ENCODE assay signal across 1 cellular context in the genomic region with DNA sequence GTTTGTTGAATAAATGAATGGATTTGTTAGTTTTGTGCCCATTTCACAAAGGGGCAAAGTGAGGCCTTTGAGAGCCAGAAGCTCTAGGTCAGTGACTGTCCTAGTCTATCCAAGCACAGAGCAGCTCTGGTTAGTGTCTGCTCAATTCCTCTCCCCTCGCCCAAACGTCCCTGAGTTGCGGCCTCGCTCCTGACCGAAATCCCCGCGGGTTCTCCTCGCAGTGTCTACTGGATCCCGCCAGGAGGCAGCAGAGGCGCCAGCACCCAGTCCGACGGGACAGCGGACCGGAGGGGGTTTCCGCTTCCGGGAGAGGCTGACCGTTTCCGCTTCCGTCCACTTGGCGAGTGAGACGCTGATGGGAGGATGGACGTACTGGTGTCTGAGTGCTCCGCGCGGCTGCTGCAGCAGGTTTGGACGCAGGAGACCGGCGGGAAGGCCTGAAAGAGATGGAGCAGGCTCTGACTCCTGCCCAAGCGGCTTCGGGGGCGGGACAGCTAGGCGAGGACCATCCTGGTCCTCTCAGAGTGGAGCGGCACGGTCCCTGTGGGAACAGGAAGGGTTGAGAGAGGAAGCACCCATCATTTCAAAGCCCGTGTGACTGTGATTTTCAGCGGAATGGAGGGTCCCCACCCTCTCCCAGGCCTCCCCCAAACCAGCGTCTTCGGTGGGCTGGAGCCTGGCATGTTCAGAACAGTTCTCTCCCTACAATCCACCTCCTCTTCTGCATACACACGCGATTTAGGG.
TF ChIP-seq lines count a peak whose summit lies in the region.

Gene RARS1, plus strand, starts transcription at position 336 of the 744 bp plus-strand sequence. Its CDS starts 28 bp downstream, at position 364.

TF ChIP-seq in HepG2, 621 proteins besides CTCF, POLR2A, EP300 and RAD21 (continued from another document and continues in another):
- TF ChIP-seq, protein P1, sequence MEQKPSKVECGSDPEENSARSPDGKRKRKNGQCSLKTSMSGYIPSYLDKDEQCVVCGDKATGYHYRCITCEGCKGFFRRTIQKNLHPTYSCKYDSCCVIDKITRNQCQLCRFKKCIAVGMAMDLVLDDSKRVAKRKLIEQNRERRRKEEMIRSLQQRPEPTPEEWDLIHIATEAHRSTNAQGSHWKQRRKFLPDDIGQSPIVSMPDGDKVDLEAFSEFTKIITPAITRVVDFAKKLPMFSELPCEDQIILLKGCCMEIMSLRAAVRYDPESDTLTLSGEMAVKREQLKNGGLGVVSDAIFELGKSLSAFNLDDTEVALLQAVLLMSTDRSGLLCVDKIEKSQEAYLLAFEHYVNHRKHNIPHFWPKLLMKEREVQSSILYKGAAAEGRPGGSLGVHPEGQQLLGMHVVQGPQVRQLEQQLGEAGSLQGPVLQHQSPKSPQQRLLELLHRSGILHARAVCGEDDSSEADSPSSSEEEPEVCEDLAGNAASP (CRISPR knock-in tag; IDR thresholded peaks at IDR 0.05; ENCODE audit: borderline replicate concordance): peak; percentile 72; the same call in 1 of the 2 replicates
- TF ChIP-seq IKZF1 (IDR thresholded peaks at IDR 0.05) (no peak), TRIM24 (CRISPR knock-in tag; IDR thresholded peaks at IDR 0.05) (no peak), ZNF34 (CRISPR knock-in tag; IDR thresholded peaks at IDR 0.05; ENCODE audit: borderline replicate concordance) (no peak), SMAD3 (CRISPR knock-in tag; IDR thresholded peaks at IDR 0.05) (peak; percentile 82; the same call in 1 of the 2 replicates), EED (CRISPR knock-in tag; IDR thresholded peaks at IDR 0.05) (peak; percentile 87), CEBPG (CRISPR knock-in tag; IDR thresholded peaks at IDR 0.05) (0 out of 2 replicates have a peak, but pooled peaks have one; percentile 21), ZNF383 (CRISPR knock-in tag; IDR thresholded peaks at IDR 0.05; ENCODE audit: borderline replicate concordance) (0 out of 2 replicates have a peak, but pooled peaks have one; percentile 25), KDM2A (CRISPR knock-in tag; IDR thresholded peaks at IDR 0.05; ENCODE audit: borderline replicate concordance, low read depth) (peak; percentile 98), ZNF510 (CRISPR knock-in tag; IDR thresholded peaks at IDR 0.05; ENCODE audit: low read depth) (no peak; the same call in 1 of the 2 replicates), ZNF333 (CRISPR knock-in tag; IDR thresholded peaks at IDR 0.05; ENCODE audit: borderline replicate concordance) (0 out of 2 replicates have a peak, but pooled peaks have one; percentile 48), ZZZ3 (CRISPR knock-in tag; IDR thresholded peaks at IDR 0.05; ENCODE audit: borderline replicate concordance) (peak; percentile 92; the same call in 1 of the 2 replicates), PITX1 (CRISPR knock-in tag; IDR thresholded peaks at IDR 0.05) (peak; percentile 43; the same call in 1 of the 2 replicates), NFYB (CRISPR knock-in tag; IDR thresholded peaks at IDR 0.05) (peak; percentile 31; the same call in 1 of the 2 replicates), IKZF5 (CRISPR knock-in tag; IDR thresholded peaks at IDR 0.05) (peak; percentile 68; the same call in 1 of the 2 replicates), CREM (IDR thresholded peaks at IDR 0.05) (peak; percentile 83), CREM (CRISPR knock-in tag; IDR thresholded peaks at IDR 0.05) (no peak), ZIK1 (CRISPR knock-in tag; IDR thresholded peaks at IDR 0.05; ENCODE audit: borderline replicate concordance, low read depth) (no peak), ZNF7 (CRISPR knock-in tag; IDR thresholded peaks at IDR 0.05) (no peak), ZFP82 (CRISPR knock-in tag; IDR thresholded peaks at IDR 0.05; ENCODE audit: borderline replicate concordance) (no peak), ARHGAP35 (CRISPR knock-in tag; IDR thresholded peaks at IDR 0.05; ENCODE audit: borderline replicate concordance) (no peak), ZNF207 (IDR thresholded peaks at IDR 0.05; ENCODE audit: borderline replicate concordance) (no peak), PAWR (CRISPR knock-in tag; IDR thresholded peaks at IDR 0.05; ENCODE audit: borderline replicate concordance) (no peak; the same call in 1 of the 2 replicates), PHB2 (IDR thresholded peaks at IDR 0.05; ENCODE audit: partially characterized antibody) (no peak), ZNF660 (CRISPR knock-in tag; IDR thresholded peaks at IDR 0.05; ENCODE audit: borderline replicate concordance, low read depth) (no peak), ZSCAN31 (CRISPR knock-in tag; IDR thresholded peaks at IDR 0.05; ENCODE audit: low read depth) (peak; percentile 94), ZNF543 (CRISPR knock-in tag; IDR thresholded peaks at IDR 0.05) (peak; percentile 68; the same call in 1 of the 2 replicates), SMYD3 (CRISPR knock-in tag; IDR thresholded peaks at IDR 0.05) (0 out of 2 replicates have a peak, but pooled peaks have one; percentile 47), ZNF30 (CRISPR knock-in tag; IDR thresholded peaks at IDR 0.05) (no peak), ZNF780A (CRISPR knock-in tag; IDR thresholded peaks at IDR 0.05) (0 out of 2 replicates have a peak, but pooled peaks have one; percentile 68), ZNF33A (CRISPR knock-in tag; IDR thresholded peaks at IDR 0.05; ENCODE audit: borderline replicate concordance) (no peak), ZNF224 (CRISPR knock-in tag; IDR thresholded peaks at IDR 0.05) (peak; percentile 43; the same call in 1 of the 2 replicates), ZNF451 (CRISPR knock-in tag; IDR thresholded peaks at IDR 0.05) (no peak), MEIS2 (CRISPR knock-in tag; IDR thresholded peaks at IDR 0.05) (peak; percentile 70; the same call in 1 of the 2 replicates), MTF2 (CRISPR knock-in tag; IDR thresholded peaks at IDR 0.05; ENCODE audit: borderline replicate concordance) (0 out of 2 replicates have a peak, but pooled peaks have one; percentile 77), IRF1 (CRISPR knock-in tag; IDR thresholded peaks at IDR 0.05; ENCODE audit: low read depth) (no peak), ZNF549 (CRISPR knock-in tag; IDR thresholded peaks at IDR 0.05) (no peak), CERS6 (CRISPR knock-in tag; IDR thresholded peaks at IDR 0.05) (no peak), MAZ (IDR thresholded peaks at IDR 0.05; ENCODE audit: borderline replicate concordance, low read depth, low read length) (peak; percentile 100), MAZ (CRISPR knock-in tag; IDR thresholded peaks at IDR 0.05; ENCODE audit: low read depth) (peak; percentile 100), LBX2 (CRISPR knock-in tag; IDR thresholded peaks at IDR 0.05; ENCODE audit: borderline replicate concordance) (no peak), TGIF2 (CRISPR knock-in tag; IDR thresholded peaks at IDR 0.05) (peak; percentile 81), ZNF317 (CRISPR knock-in tag; IDR thresholded peaks at IDR 0.05) (0 out of 2 replicates have a peak, but pooled peaks have one; percentile 14), KLF13 (CRISPR knock-in tag; IDR thresholded peaks at IDR 0.05) (no peak), MAFK (conservative IDR thresholded peaks at IDR 0.05 in 1 of 2, IDR thresholded peaks at IDR 0.05 in 1 of 2; ENCODE audit: low read length in 2 of 2) (no peak)
- TF ChIP-seq, protein P2, sequence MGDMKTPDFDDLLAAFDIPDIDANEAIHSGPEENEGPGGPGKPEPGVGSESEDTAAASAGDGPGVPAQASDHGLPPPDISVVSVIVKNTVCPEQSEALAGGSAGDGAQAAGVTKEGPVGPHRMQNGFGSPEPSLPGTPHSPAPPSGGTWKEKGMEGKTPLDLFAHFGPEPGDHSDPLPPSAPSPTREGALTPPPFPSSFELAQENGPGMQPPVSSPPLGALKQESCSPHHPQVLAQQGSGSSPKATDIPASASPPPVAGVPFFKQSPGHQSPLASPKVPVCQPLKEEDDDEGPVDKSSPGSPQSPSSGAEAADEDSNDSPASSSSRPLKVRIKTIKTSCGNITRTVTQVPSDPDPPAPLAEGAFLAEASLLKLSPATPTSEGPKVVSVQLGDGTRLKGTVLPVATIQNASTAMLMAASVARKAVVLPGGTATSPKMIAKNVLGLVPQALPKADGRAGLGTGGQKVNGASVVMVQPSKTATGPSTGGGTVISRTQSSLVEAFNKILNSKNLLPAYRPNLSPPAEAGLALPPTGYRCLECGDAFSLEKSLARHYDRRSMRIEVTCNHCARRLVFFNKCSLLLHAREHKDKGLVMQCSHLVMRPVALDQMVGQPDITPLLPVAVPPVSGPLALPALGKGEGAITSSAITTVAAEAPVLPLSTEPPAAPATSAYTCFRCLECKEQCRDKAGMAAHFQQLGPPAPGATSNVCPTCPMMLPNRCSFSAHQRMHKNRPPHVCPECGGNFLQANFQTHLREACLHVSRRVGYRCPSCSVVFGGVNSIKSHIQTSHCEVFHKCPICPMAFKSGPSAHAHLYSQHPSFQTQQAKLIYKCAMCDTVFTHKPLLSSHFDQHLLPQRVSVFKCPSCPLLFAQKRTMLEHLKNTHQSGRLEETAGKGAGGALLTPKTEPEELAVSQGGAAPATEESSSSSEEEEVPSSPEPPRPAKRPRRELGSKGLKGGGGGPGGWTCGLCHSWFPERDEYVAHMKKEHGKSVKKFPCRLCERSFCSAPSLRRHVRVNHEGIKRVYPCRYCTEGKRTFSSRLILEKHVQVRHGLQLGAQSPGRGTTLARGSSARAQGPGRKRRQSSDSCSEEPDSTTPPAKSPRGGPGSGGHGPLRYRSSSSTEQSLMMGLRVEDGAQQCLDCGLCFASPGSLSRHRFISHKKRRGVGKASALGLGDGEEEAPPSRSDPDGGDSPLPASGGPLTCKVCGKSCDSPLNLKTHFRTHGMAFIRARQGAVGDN (CRISPR knock-in tag; IDR thresholded peaks at IDR 0.05): peak; percentile 87
- TF ChIP-seq, protein P3, sequence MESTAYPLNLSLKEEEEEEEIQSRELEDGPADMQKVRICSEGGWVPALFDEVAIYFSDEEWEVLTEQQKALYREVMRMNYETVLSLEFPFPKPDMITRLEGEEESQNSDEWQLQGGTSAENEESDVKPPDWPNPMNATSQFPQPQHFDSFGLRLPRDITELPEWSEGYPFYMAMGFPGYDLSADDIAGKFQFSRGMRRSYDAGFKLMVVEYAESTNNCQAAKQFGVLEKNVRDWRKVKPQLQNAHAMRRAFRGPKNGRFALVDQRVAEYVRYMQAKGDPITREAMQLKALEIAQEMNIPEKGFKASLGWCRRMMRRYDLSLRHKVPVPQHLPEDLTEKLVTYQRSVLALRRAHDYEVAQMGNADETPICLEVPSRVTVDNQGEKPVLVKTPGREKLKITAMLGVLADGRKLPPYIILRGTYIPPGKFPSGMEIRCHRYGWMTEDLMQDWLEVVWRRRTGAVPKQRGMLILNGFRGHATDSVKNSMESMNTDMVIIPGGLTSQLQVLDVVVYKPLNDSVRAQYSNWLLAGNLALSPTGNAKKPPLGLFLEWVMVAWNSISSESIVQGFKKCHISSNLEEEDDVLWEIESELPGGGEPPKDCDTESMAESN (CRISPR knock-in tag; conservative IDR thresholded peaks at IDR 0.05): peak; percentile 92
- TF ChIP-seq, protein P4, sequence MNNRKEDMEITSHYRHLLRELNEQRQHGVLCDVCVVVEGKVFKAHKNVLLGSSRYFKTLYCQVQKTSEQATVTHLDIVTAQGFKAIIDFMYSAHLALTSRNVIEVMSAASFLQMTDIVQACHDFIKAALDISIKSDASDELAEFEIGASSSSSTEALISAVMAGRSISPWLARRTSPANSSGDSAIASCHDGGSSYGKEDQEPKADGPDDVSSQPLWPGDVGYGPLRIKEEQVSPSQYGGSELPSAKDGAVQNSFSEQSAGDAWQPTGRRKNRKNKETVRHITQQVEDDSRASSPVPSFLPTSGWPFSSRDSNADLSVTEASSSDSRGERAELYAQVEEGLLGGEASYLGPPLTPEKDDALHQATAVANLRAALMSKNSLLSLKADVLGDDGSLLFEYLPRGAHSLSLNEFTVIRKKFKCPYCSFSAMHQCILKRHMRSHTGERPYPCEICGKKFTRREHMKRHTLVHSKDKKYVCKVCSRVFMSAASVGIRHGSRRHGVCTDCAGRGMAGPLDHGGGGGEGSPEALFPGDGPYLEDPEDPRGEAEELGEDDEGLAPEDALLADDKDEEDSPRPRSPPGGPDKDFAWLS (CRISPR knock-in tag; IDR thresholded peaks at IDR 0.05; ENCODE audit: borderline replicate concordance): no peak
- TF ChIP-seq, protein P5, sequence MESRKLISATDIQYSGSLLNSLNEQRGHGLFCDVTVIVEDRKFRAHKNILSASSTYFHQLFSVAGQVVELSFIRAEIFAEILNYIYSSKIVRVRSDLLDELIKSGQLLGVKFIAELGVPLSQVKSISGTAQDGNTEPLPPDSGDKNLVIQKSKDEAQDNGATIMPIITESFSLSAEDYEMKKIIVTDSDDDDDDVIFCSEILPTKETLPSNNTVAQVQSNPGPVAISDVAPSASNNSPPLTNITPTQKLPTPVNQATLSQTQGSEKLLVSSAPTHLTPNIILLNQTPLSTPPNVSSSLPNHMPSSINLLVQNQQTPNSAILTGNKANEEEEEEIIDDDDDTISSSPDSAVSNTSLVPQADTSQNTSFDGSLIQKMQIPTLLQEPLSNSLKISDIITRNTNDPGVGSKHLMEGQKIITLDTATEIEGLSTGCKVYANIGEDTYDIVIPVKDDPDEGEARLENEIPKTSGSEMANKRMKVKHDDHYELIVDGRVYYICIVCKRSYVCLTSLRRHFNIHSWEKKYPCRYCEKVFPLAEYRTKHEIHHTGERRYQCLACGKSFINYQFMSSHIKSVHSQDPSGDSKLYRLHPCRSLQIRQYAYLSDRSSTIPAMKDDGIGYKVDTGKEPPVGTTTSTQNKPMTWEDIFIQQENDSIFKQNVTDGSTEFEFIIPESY (CRISPR knock-in tag; IDR thresholded peaks at IDR 0.05): peak; percentile 46; the same call in 1 of the 2 replicates
